8 cellular contexts compared by ENCODE assay signal in the genomic region with DNA sequence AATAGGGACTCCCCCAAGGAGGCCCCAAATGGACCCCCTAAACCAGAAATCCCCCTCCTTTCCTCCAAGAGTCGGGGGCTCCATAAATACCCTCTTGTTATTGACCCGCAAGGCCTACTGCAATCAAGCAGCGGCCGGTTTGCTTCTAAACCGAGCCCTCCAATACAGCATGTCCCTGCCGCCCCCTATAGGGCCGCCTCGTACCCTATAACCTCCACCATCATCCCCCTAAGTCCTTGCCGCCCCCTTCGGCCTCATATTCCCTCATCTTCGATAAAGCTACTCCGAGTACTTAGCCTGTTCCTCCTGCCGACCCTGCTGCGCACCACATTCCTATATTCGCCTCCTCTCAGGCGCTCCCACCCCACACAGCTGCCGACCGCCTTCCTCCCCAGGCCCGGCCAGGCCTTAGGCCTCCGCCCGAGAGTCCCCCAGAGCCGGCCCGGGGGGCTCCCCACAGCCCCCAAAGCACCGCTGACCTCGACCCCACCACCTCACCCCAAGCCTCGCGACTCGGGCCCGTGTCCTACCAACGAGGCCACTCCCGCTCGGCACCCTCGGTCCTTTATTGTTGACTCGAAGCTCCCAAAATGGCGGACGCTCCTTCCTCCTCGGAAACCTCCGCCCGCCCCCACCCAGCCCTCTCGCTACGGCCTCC. TPM values are rescaled to one million over a fixed set of nuclear protein-coding genes. Genes with fewer than 3 reads are reported as not detected.
DNase-seq lines count a peak whose midpoint lies in the region; ATAC-seq, FAIRE-seq and TF ChIP-seq lines count a peak whose summit lies in the region.

No MANE protein-coding gene starts in this region.

- H3K79me2 ChIP-seq in Loucy (ENCODE audit: insufficient read depth, low read length) = peaks cover 66% of the 10 kb centered on the region
- peaks cover 68% of the 10 kb centered on the region for H3K79me2 ChIP-seq in K562 (ENCODE audit: control insufficient read depth, insufficient read depth, low read length)

- ATAC-seq in GM21825 (IDR thresholded peaks at IDR 0.05; ENCODE audit: unreplicated experiment) (peak; percentile 18), K562 (peak; percentile 69), gastrocnemius medialis (peak; percentile 61 to 62)

- no peaks in the 10 kb centered on the region for H3K9me3 ChIP-seq in Loucy (ENCODE audit: insufficient read depth, low read depth, low read length)
- H3K9me3 ChIP-seq in K562 (replicated peaks; ENCODE audit: control insufficient read depth, insufficient read depth, low read depth, low read length) = no peaks in the 10 kb centered on the region
- no peaks in the 10 kb centered on the region for H3K9me3 ChIP-seq in gastrocnemius medialis

- POLR2A ChIA-PET in K562 (lab: Yijun Ruan, JAX) = interaction anchor here (0.5 to 3.0 kb wide), 28 partner anchors 8 to 826 kb away, joined by 3 to 19 read pairs (median 3); partner anchors contain the start of genes CXCR5 and RPS25

- H3K4me3 ChIP-seq in Loucy (ENCODE audit: low read length, poor library complexity, severe bottlenecking) (peak overlapping the region; percentile 96), K562 (peak overlapping the region; percentile 90), iPS-11a (ENCODE audit: low read depth, low read length) (peak overlapping the region; percentile 96), gastrocnemius medialis (peak overlapping the region; percentile 80 to 96 (median 86))

- no peak for TF ChIP-seq EP300 in K562 (IDR thresholded peaks at IDR 0.05; ENCODE audit: low read length)

- peak; percentile 8 for DNase-seq in DMS114 treated with DMSO at 0.1 percent for 48 hours (lab: John Stamatoyannopoulos, UW; ENCODE audit: unreplicated experiment)
- peak in 4 of 5 experiments; percentile 16 to 70 (median 36) for DNase-seq in T-helper 2 cell
- DNase-seq in K562 (ENCODE audit: extremely low read depth in 1 of 4, low spot score in 3 of 4) = peak in 2 of 4 experiments; percentile 80 to 81
- DNase-seq in gastrocnemius medialis = peak; percentile 35 to 53
- no peak for DNase-seq in NCI-H128 (lab: John Stamatoyannopoulos, UW; ENCODE audit: unreplicated experiment)

- H3K27me3 ChIP-seq in Loucy (ENCODE audit: insufficient read depth, low read length, poor library complexity, severe bottlenecking) = peaks cover 3% of the 10 kb centered on the region
- no peaks in the 10 kb centered on the region for H3K27me3 ChIP-seq in K562 (ENCODE audit: control insufficient read depth in 2 of 2, insufficient read depth in 2 of 2, low read length in 2 of 2)
- H3K27me3 ChIP-seq in gastrocnemius medialis = no peaks in the 10 kb centered on the region

- peak in 1 of 2 experiments; percentile 35; a peak in 3 of 4 replicates for TF ChIP-seq RAD21 in K562 (CRISPR knock-in tag; conservative IDR thresholded peaks at IDR 0.05 in 1 of 2, IDR thresholded peaks at IDR 0.05 in 1 of 2)

- TF ChIP-seq CTCF in Loucy (conservative IDR thresholded peaks at IDR 0.05; ENCODE audit: low read length) (peak; percentile 65), K562 (IDR thresholded peaks at IDR 0.05 in 2 of 3, conservative IDR thresholded peaks at IDR 0.05 in 1 of 3; ENCODE audit: insufficient read depth in 2 of 3, low read depth in 1 of 3, low read length in 3 of 3) (peak; percentile 42 to 57 (median 49)), gastrocnemius medialis (IDR thresholded peaks at IDR 0.05 in 4 of 5, conservative IDR thresholded peaks at IDR 0.05 in 1 of 5) (peak in 4 of 5 experiments; percentile 32 to 62 (median 50))

- H3K36me3 ChIP-seq in Loucy (ENCODE audit: insufficient read depth, low read length) (peaks cover 8% of the 10 kb centered on the region; the same call in 1 of the 2 replicates), K562 (ENCODE audit: control insufficient read depth, insufficient read depth, low read length) (peaks cover 17% of the 10 kb centered on the region), gastrocnemius medialis (no peaks in the 10 kb centered on the region)

- intact Hi-C loops in K562 (cut with micrococcal nuclease) (loop anchor here (1.0 kb wide), 1 partner anchor 100 kb away; no protein-coding TSS in a partner anchor), gastrocnemius medialis (cut with DNase I; ENCODE audit: low total_unique reads) (loop anchor here (1.0 to 2.0 kb wide), 3 partner anchors 79 to 139 kb away; no protein-coding TSS in a partner anchor)

- H3K9me1 ChIP-seq in K562 (ENCODE audit: control insufficient read depth, insufficient read depth, low read length) = no peaks in the 10 kb centered on the region

- H4K20me1 ChIP-seq in Loucy (ENCODE audit: insufficient read depth, low read length, poor library complexity, severe bottlenecking) = peaks cover 48% of the 10 kb centered on the region
- peaks cover 3% of the 10 kb centered on the region for H4K20me1 ChIP-seq in K562 (replicated peaks; ENCODE audit: control insufficient read depth, insufficient read depth, low read length)

- no peak for FAIRE-seq in K562 (lab: Jason Lieb, UNC)

- H3K27ac ChIP-seq in K562 (ENCODE audit: extremely low read depth, low read depth, low read length) (peak overlapping the region; percentile 96), gastrocnemius medialis (peak overlapping the region; percentile 93 to 100 (median 98))

- under 1% methylated on average over 31 of the region's 41 CpGs for WGBS in K562 (ENCODE audit: insufficient coverage, low coverage, missing lambda C conversion rate)

- H3F3A ChIP-seq in Loucy (ENCODE audit: low read depth) = peaks cover 4% of the 10 kb centered on the region; the same call in 1 of the 2 replicates

- H3K4me1 ChIP-seq in Loucy (ENCODE audit: insufficient read depth, low read length, poor library complexity, severe bottlenecking) (peaks cover 34% of the 10 kb centered on the region), K562 (replicated peaks in 1 of 2; ENCODE audit: control insufficient read depth in 2 of 2, insufficient read depth in 2 of 2, low read length in 2 of 2) (peaks cover 5 to 18% of the 10 kb centered on the region in 2 experiments; a peak in 4 of 5 replicates), gastrocnemius medialis (peaks cover 34 to 35% of the 10 kb centered on the region in 2 donors)

- H3K9ac ChIP-seq in Loucy (ENCODE audit: low read depth, low read length, poor library complexity, severe bottlenecking) = peak overlapping the region; percentile 99
- peak overlapping the region; percentile 86 to 100 for H3K9ac ChIP-seq in K562 (ENCODE audit: insufficient read depth in 1 of 2, low read depth in 2 of 2, low read length in 2 of 2)

- no peaks in the 10 kb centered on the region for H3K9me2 ChIP-seq in Loucy (replicated peaks; ENCODE audit: low read depth, low read length)

- BruUV-seq in K562 (replicated peaks; lab: Mats Ljungman, UMichigan) = no TSS peak

- peak overlapping the region; percentile 93 for H3K4me2 ChIP-seq in Loucy (ENCODE audit: low read depth, low read length, poor library complexity, severe bottlenecking)
- peak overlapping the region; percentile 81 for H3K4me2 ChIP-seq in K562 (ENCODE audit: insufficient read depth, low read length)

- H2AFZ ChIP-seq in Loucy (ENCODE audit: low read length) (peak overlapping the region; percentile 84), K562 (ENCODE audit: low read depth, low read length) (peak overlapping the region; percentile 75)

- in situ Hi-C loops in K562 (cut with MboI) (no loop called here), gastrocnemius medialis (cut with MboI; ENCODE audit: low sequenced_read_pairs in 4 of 4) (loop anchor here in 1 of 4 donors (25.0 kb wide), 2 partner anchors 103 to 147 kb away; partner anchors contain the start of genes BCL9L and TREH)

- TF ChIP-seq POLR2A in K562 (conservative IDR thresholded peaks at IDR 0.05) (no peak; the same call in 1 of the 2 replicates), gastrocnemius medialis (IDR thresholded peaks at IDR 0.05) (no peak)

- CTCF ChIA-PET in K562 (lab: Yijun Ruan, JAX; ENCODE audit: low intra/inter-chr PET ratio) = interaction anchor here (1.1 kb wide), 1 partner anchor 100 kb away, joined by 6 read pairs; no protein-coding TSS in a partner anchor

TF ChIP-seq in K562, 482 proteins besides CTCF, POLR2A, EP300 and RAD21 (continues in another document):
- TF ChIP-seq JUND (IDR thresholded peaks at IDR 0.05; ENCODE audit: borderline replicate concordance, low read depth, low read length) = no peak; the same call in 1 of the 2 replicates
- no peak for TF ChIP-seq JUND (tag; IDR thresholded peaks at IDR 0.05; ENCODE audit: borderline replicate concordance, low read depth, low read length)
- peak; percentile 52; the same call in 1 of the 2 replicates for TF ChIP-seq PRMT5 (CRISPR knock-in tag; IDR thresholded peaks at IDR 0.05)

RNA-seq across cellular contexts. Expression of gene DDX6, which starts 0.5 kb away (rescaled TPM):
- 109 and 203 TPM in 2 replicates for total RNA-seq in K562 (2011; cell fraction: chromatin; rRNA removed; ENCODE audit: low replicate concordance)
- 59.6 and 63.2 TPM in 2 replicates for total RNA-seq in K562 (2011; cell fraction: nucleolus; rRNA removed)
- 92.8 and 138 TPM in 2 replicates for total RNA-seq in K562 (2011; cell fraction: nucleoplasm; rRNA removed)
- 37.5 and 37.7 TPM in 2 replicates for total RNA-seq in K562 (2014; rRNA removed)
- 76.6 and 85.4 TPM in 2 replicates for total RNA-seq in K562 (2014; rRNA removed; fragmentation: Illumina TruSeq; extraction: Trizol)
- total RNA-seq in K562 (2015; rRNA removed; fragmentation: Illumina TruSeq; extraction: Trizol) = 56.8 and 62.6 TPM in 2 replicates
- total RNA-seq in K562 (2021) = 87.9 and 102 TPM in 2 replicates
- 55.3 and 65.6 TPM in 2 replicates for polyA plus RNA-seq in K562 (2011; rRNA removed)
- polyA plus RNA-seq in K562 (2011; cell fraction: cytosol; rRNA removed) = 12.6 and 25.4 TPM in 2 replicates
- polyA plus RNA-seq in K562 (2011; cell fraction: nucleus; rRNA removed) = 16.3 and 23.1 TPM in 2 replicates
- polyA plus RNA-seq in K562 (2012) = 25.0 and 35.6 TPM in 2 replicates
- polyA plus RNA-seq in K562 (2014; fragmentation: Illumina TruSeq; extraction: Trizol) = 54.3 and 58.2 TPM in 2 replicates
- 10 to 100 TPM in 1 of 2 experiments, 1 to 10 TPM in 1; 10.0 to 15.5 TPM for polyA plus RNA-seq in K562 (2014; fragmentation: Nextera tagmentation; extraction: Ambion mirVana)
- polyA plus RNA-seq in K562 (2014; rRNA removed) = 24.6 and 27.4 TPM in 2 replicates
- polyA minus RNA-seq in K562 (2011; rRNA and poly(A)+ RNA removed) = 261 and 264 TPM in 2 replicates
- polyA minus RNA-seq in K562 (2011; cell fraction: cytosol; rRNA and poly(A)+ RNA removed) = 49.8 and 75.0 TPM in 2 replicates
- polyA minus RNA-seq in K562 (2011; cell fraction: nucleus; rRNA and poly(A)+ RNA removed) = 30.6 and 61.4 TPM in 2 replicates
- 100 to 1,000 TPM in 2 of 4 donors, 10 to 100 TPM in 2; 73.4 to 125 (median 98.2) TPM for total RNA-seq in gastrocnemius medialis

Comparison
In these comparisons a context has a peak if more than half of its experiments do, and no peak if none do; other contexts are left out.
1. ATAC-seq: peak in every context shown above with its lines; median percentile 69 in K562; 62 in gastrocnemius medialis; 18 in GM21825.